In the genomic region with DNA sequence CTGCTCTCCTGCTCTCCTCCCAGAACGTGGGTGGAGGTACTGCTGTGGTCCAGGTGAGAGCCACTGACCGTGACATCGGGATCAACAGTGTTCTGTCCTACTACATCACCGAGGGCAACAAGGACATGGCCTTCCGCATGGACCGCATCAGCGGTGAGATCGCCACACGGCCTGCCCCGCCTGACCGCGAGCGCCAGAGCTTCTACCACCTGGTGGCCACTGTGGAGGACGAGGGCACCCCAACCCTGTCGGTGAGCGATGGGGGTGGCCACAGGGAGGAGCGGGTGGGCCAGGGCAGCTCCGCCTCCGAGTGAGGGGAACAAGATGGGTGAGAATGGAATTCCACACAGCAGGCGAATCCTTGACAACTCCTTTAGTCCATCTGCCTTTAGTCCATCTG, we compare ENCODE assay signal across 24 cellular contexts. TPM values are rescaled to one million over a fixed set of nuclear protein-coding genes. Genes with fewer than 3 reads are reported as not detected.
DNase-seq lines count a peak whose midpoint lies in the region; ATAC-seq, FAIRE-seq and TF ChIP-seq lines count a peak whose summit lies in the region.
"Had no signal": no experiment of that assay in that cellular context is flagged by ENCODE, and none has a peak within 500 bp of the region (broad histone marks: within the 10 kb centered on the region; RNA-seq: fewer than 3 reads in every experiment).

No MANE protein-coding gene starts in this region.

- no peak for TF ChIP-seq POLR2A in esophagus muscularis mucosa (IDR thresholded peaks at IDR 0.05; ENCODE audit: low read depth)

- peaks cover 10% of the 10 kb centered on the region for H3K9me3 Mint-ChIP-seq in T-helper 2 cell treated with Interferon-gamma antibody and Interleukin-4, amounts not matched to agents 5 μg/mL and 100 μg/mL, for 36 hours
- H3K9me3 Mint-ChIP-seq in CD8-positive, alpha-beta T cell, result no peaks in the 10 kb centered on the region
- peaks cover 0 to 4% of the 10 kb centered on the region in 2 donors for H3K9me3 Mint-ChIP-seq in activated naive CD4-positive, alpha-beta T cell treated with anti-CD3 and anti-CD28 coated beads, Interleukin-2, amount 50 U/mL, for 72 hours
- H3K9me3 Mint-ChIP-seq in naive thymus-derived CD8-positive, alpha-beta T cell, result no peaks in the 10 kb centered on the region

- H3K9me3 ChIP-seq in CD8-positive, alpha-beta T cell (ENCODE audit: low read length), result no peaks in the 10 kb centered on the region
- peaks cover 0 to 7% (median 0%) of the 10 kb centered on the region in 4 donors for H3K9me3 ChIP-seq in esophagus muscularis mucosa
- no peaks in the 10 kb centered on the region for H3K9me3 ChIP-seq in small intestine (ENCODE audit: control insufficient read depth, low read depth)
- H3K9me3 ChIP-seq: BE2C had no signal

- CTCF ChIA-PET in CD8-positive, alpha-beta T cell (lab: Charles Lee), result interaction anchor here (1.0 to 4.9 kb wide), 7 partner anchors 9 to 45 kb away, joined by 3 to 31 read pairs (median 4); no protein-coding TSS in a partner anchor

- no peaks in the 10 kb centered on the region for H3K27me3 Mint-ChIP-seq in T-helper 2 cell treated with Interferon-gamma antibody and Interleukin-4, amounts not matched to agents 5 μg/mL and 100 μg/mL, for 36 hours (ENCODE audit: low read depth)
- H3K27me3 Mint-ChIP-seq in CD8-positive, alpha-beta T cell (ENCODE audit: low read depth), result no peaks in the 10 kb centered on the region
- H3K27me3 Mint-ChIP-seq in naive thymus-derived CD8-positive, alpha-beta T cell, result no peaks in the 10 kb centered on the region

- TF ChIP-seq CTCF in CD8-positive, alpha-beta T cell (IDR thresholded peaks at IDR 0.05), result no peak
- no peak for TF ChIP-seq CTCF in esophagus muscularis mucosa (IDR thresholded peaks at IDR 0.05)

- POLR2A ChIA-PET in CD8-positive, alpha-beta T cell (lab: Charles Lee), result interaction anchor here (1.4 to 5.4 kb wide), 9 partner anchors 7 to 45 kb away, joined by 4 to 37 read pairs (median 16); a partner anchor contains a TSS
- POLR2A ChIA-PET in naive thymus-derived CD8-positive, alpha-beta T cell (lab: Charles Lee), result interaction anchor here (1.2 to 41.4 kb wide), 9 partner anchors 2 to 47 kb away, joined by 3 to 1679 read pairs (median 6); a partner anchor contains a TSS

- H3K4me1 ChIP-seq in CD8-positive, alpha-beta T cell (ENCODE audit: insufficient read depth, low read length), result peaks cover 100% of the 10 kb centered on the region
- H3K4me1 ChIP-seq in esophagus muscularis mucosa (peaks cover 15 to 45% (median 38%) of the 10 kb centered on the region in 4 donors), small intestine (ENCODE audit: control insufficient read depth in 2 of 2, insufficient read depth in 1 of 2, low read depth in 1 of 2, low read length in 1 of 2) (peaks cover 8 to 12% of the 10 kb centered on the region in 2 donors)
- H3K4me1 ChIP-seq: BE2C, parathyroid adenoma had no signal

- no peak for DNase-seq in T-helper 2 cell treated with Interferon-gamma antibody and Interleukin-4, amounts not matched to agents 5 μg/mL and 100 μg/mL, for 36 hours (ENCODE audit: low spot score)
- DNase-seq in T-helper 2 cell (no peak), esophagus muscularis mucosa (ENCODE audit: extremely low spot score) (no peak), NCI-H774 (lab: John Stamatoyannopoulos, UW) (no peak), small intestine (no peak)
- DNase-seq in CD8-positive, alpha-beta T cell, result no peak
- no peak for DNase-seq in activated naive CD4-positive, alpha-beta T cell treated with anti-CD3 and anti-CD28 coated beads, Interleukin-2, amount 50 U/mL, for 72 hours (ENCODE audit: low spot score in 2 of 2)
- DNase-seq in naive thymus-derived CD8-positive, alpha-beta T cell, result no peak
- DNase-seq: 8988T; BE2C; brain microvascular endothelial cell; cortex of kidney; DMS53; HCEC 1CT; MM.1S; NCI-H146; PC-3; SHP77 treated with DMSO at 0.1 percent for 48 hours; stimulated activated CD4-positive, alpha-beta T cell treated with anti-CD3 and anti-CD28 coated beads, Interleukin-1b, Interleukin-23, amount 100 ng/mL, for 48 hours; upper lobe of left lung had no signal

- peak overlapping the region; percentile 80 for H3K27ac Mint-ChIP-seq in T-helper 2 cell treated with Interferon-gamma antibody and Interleukin-4, amounts not matched to agents 5 μg/mL and 100 μg/mL, for 36 hours
- peak overlapping the region; percentile 93 for H3K27ac Mint-ChIP-seq in CD8-positive, alpha-beta T cell
- H3K27ac Mint-ChIP-seq in activated naive CD4-positive, alpha-beta T cell treated with anti-CD3 and anti-CD28 coated beads, Interleukin-2, amount 50 U/mL, for 72 hours, result peak overlapping the region; percentile 90 to 95
- peak overlapping the region; percentile 91 to 100 (median 97) for H3K27ac Mint-ChIP-seq in naive thymus-derived CD8-positive, alpha-beta T cell
- H3K27ac Mint-ChIP-seq: WTC11 had no signal

- H3K36me3 Mint-ChIP-seq in T-helper 2 cell treated with Interferon-gamma antibody and Interleukin-4, amounts not matched to agents 5 μg/mL and 100 μg/mL, for 36 hours (ENCODE audit: low read depth), result peaks cover 19% of the 10 kb centered on the region
- no peaks in the 10 kb centered on the region for H3K36me3 Mint-ChIP-seq in CD8-positive, alpha-beta T cell
- H3K36me3 Mint-ChIP-seq in activated naive CD4-positive, alpha-beta T cell treated with anti-CD3 and anti-CD28 coated beads, Interleukin-2, amount 50 U/mL, for 72 hours, result peaks cover 11 to 13% of the 10 kb centered on the region in 2 donors
- no peaks in the 10 kb centered on the region for H3K36me3 Mint-ChIP-seq in naive thymus-derived CD8-positive, alpha-beta T cell
- H3K36me3 Mint-ChIP-seq: WTC11 had no signal

- H3K27me3 ChIP-seq in CD8-positive, alpha-beta T cell (ENCODE audit: insufficient read depth, low read length), result no peaks in the 10 kb centered on the region
- H3K27me3 ChIP-seq in esophagus muscularis mucosa, result no peaks in the 10 kb centered on the region
- no peaks in the 10 kb centered on the region for H3K27me3 ChIP-seq in small intestine (ENCODE audit: control insufficient read depth in 2 of 2, insufficient read depth in 2 of 2, low read length in 2 of 2)
- H3K27me3 ChIP-seq: BE2C, brain microvascular endothelial cell, upper lobe of left lung had no signal

- peak overlapping the region; percentile 22 for H3K27ac ChIP-seq in CD8-positive, alpha-beta T cell (ENCODE audit: low read depth, low read length)
- H3K27ac ChIP-seq in esophagus muscularis mucosa (replicated peaks in 1 of 4) (no peak overlapping the region), small intestine (ENCODE audit: low read depth in 1 of 2, low read length in 1 of 2) (no peak overlapping the region)
- H3K27ac ChIP-seq: brain microvascular endothelial cell, parathyroid adenoma had no signal

- intact Hi-C loops in CD8-positive, alpha-beta T cell (cut with DNase I, micrococcal nuclease), result no loop called here
- intact Hi-C loops in esophagus muscularis mucosa (cut with DNase I), result no loop called here

- peaks cover 84% of the 10 kb centered on the region for H3K4me1 Mint-ChIP-seq in T-helper 2 cell treated with Interferon-gamma antibody and Interleukin-4, amounts not matched to agents 5 μg/mL and 100 μg/mL, for 36 hours (ENCODE audit: low read depth)
- peaks cover 99% of the 10 kb centered on the region for H3K4me1 Mint-ChIP-seq in CD8-positive, alpha-beta T cell (ENCODE audit: low read depth)
- peaks cover 64 to 100% (median 100%) of the 10 kb centered on the region in 4 donors for H3K4me1 Mint-ChIP-seq in naive thymus-derived CD8-positive, alpha-beta T cell

- no peaks in the 10 kb centered on the region for H3K36me3 ChIP-seq in CD8-positive, alpha-beta T cell (ENCODE audit: insufficient read depth, low read length)
- peaks cover 0 to 15% (median 4%) of the 10 kb centered on the region in 4 donors for H3K36me3 ChIP-seq in esophagus muscularis mucosa
- H3K36me3 ChIP-seq in small intestine (ENCODE audit: control insufficient read depth in 2 of 2, insufficient read depth in 2 of 2, low read length in 2 of 2), result no peaks in the 10 kb centered on the region
- H3K36me3 ChIP-seq: BE2C, brain microvascular endothelial cell, upper lobe of left lung had no signal

- ATAC-seq in CD8-positive, alpha-beta T cell, result no peak
- ATAC-seq in activated naive CD4-positive, alpha-beta T cell treated with anti-CD3 and anti-CD28 coated beads, Interleukin-2, amount 50 U/mL, for 72 hours, result no peak
- ATAC-seq in naive thymus-derived CD8-positive, alpha-beta T cell, result no peak
- ATAC-seq: PC-3, WTC11 had no signal

- TF ChIP-seq EP300 in esophagus muscularis mucosa (IDR thresholded peaks at IDR 0.05), result no peak

- 98% methylated on average over 17 of the region's 20 CpGs for WGBS in esophagus muscularis mucosa
- 95 to 98% (median 96%) methylated on average over 20 of the region's 20 CpGs for WGBS in small intestine, 3 donors

- no peak for FAIRE-seq in small intestine (lab: Jason Lieb, UNC)

- H3K4me3 Mint-ChIP-seq in T-helper 2 cell treated with Interferon-gamma antibody and Interleukin-4, amounts not matched to agents 5 μg/mL and 100 μg/mL, for 36 hours, result peak overlapping the region; percentile 70
- H3K4me3 Mint-ChIP-seq in CD8-positive, alpha-beta T cell, result peak overlapping the region; percentile 73
- H3K4me3 Mint-ChIP-seq in naive thymus-derived CD8-positive, alpha-beta T cell, result peak overlapping the region; percentile 62 to 92 (median 83)
- H3K4me3 Mint-ChIP-seq: WTC11 had no signal

- H3K4me3 ChIP-seq in CD8-positive, alpha-beta T cell (ENCODE audit: low read depth, low read length), result peak overlapping the region; percentile 19
- H3K4me3 ChIP-seq in esophagus muscularis mucosa, result no peak overlapping the region
- H3K4me3 ChIP-seq in small intestine (ENCODE audit: low read depth in 1 of 2, low read length in 2 of 2), result no peak overlapping the region
- H3K4me3 ChIP-seq: lung, upper lobe of left lung had no signal

RNA-seq across cellular contexts. Expression of a gene that starts 22.1 kb away (rescaled TPM):
- under 1 TPM; 0.14 to 0.33 TPM for total RNA-seq in CD8-positive, alpha-beta T cell
- under 1 TPM; 0.45 to 0.68 TPM for total RNA-seq in activated naive CD4-positive, alpha-beta T cell treated with anti-CD3 and anti-CD28 coated beads, Interleukin-2, amount 50 U/mL, for 72 hours
- total RNA-seq in naive thymus-derived CD8-positive, alpha-beta T cell, result under 1 TPM; 0.21 to 0.25 TPM
- under 1 TPM in 1 of 3 donors, not detected in 2; 0.10 TPM for polyA plus RNA-seq in naive thymus-derived CD8-positive, alpha-beta T cell
- total RNA-seq in esophagus muscularis mucosa, result under 1 TPM in 3 of 4 donors, not detected in 1; 0.06 to 0.17 (median 0.11) TPM
- polyA plus RNA-seq in small intestine, result under 1 TPM in 1 of 3 donors, not detected in 2; 0.06 TPM
- total RNA-seq: fibroblast of villous mesenchyme, PC-3 had no signal

RNA-seq across cellular contexts. Expression of a gene that starts 31.6 kb away (rescaled TPM):
- total RNA-seq in CD8-positive, alpha-beta T cell, result 10 to 100 TPM; 57.3 to 61.7 TPM
- 100 to 1,000 TPM in 1 of 2 donors, 10 to 100 TPM in 1; 54.5 to 126 TPM for total RNA-seq in activated naive CD4-positive, alpha-beta T cell treated with anti-CD3 and anti-CD28 coated beads, Interleukin-2, amount 50 U/mL, for 72 hours
- total RNA-seq in naive thymus-derived CD8-positive, alpha-beta T cell, result 100 to 1,000 TPM; 102 to 114 TPM
- 100 to 1,000 TPM; 211 to 343 (median 262) TPM for polyA plus RNA-seq in naive thymus-derived CD8-positive, alpha-beta T cell
- 100 to 1,000 TPM in 2 of 4 donors, 10 to 100 TPM in 2; 37.8 to 118 (median 90.3) TPM for total RNA-seq in esophagus muscularis mucosa
- polyA plus RNA-seq in small intestine, result 10 to 100 TPM; 26.6 to 58.9 (median 49.6) TPM
